In genomic region chr4:164761233-164761632, GRCh38 we compare ENCODE assay signal across 30 cellular contexts. TPM values are rescaled to one million over a fixed set of nuclear protein-coding genes. Genes with fewer than 3 reads are reported as not detected.
"Had no signal": no experiment of that assay in that cellular context is flagged by ENCODE, and none has a peak within 500 bp of the region (broad histone marks: within the 10 kb centered on the region; RNA-seq: fewer than 3 reads in every experiment).

No MANE protein-coding gene starts in this region.

- ATAC-seq: activated naive CD4-positive, alpha-beta T cell treated with anti-CD3 and anti-CD28 coated beads, Interleukin-2, amount 50 U/mL, for 72 hours; activated T-cell treated with anti-CD3 and anti-CD28 coated beads, Interleukin-2, amount 50 U/mL, for 72 hours; effector memory CD8-positive, alpha-beta T cell; foreskin keratinocyte; gastrocnemius medialis; WTC11 had no signal

- H3K36me3 ChIP-seq: ascending aorta, breast epithelium, cardiac muscle cell, esophagus muscularis mucosa, gastrocnemius medialis had no signal

- H3K4me1 ChIP-seq: ascending aorta, breast epithelium, esophagus muscularis mucosa, foreskin keratinocyte, gastrocnemius medialis had no signal

- H3K4me3 ChIP-seq: ascending aorta, breast epithelium, cardiac muscle cell, coronary artery, dorsolateral prefrontal cortex, esophagus muscularis mucosa, gastrocnemius medialis had no signal

- DNase-seq: activated CD4-positive, alpha-beta memory T cell treated with anti-CD3 and anti-CD28 coated beads, Interleukin-2, amount 10 ng/mL, durations not matched to agents 7 days and 5 days; activated CD4-positive, alpha-beta T cell treated with anti-CD3 and anti-CD28 coated beads for 1 hour; activated CD4-positive, alpha-beta T cell treated with anti-CD3 and anti-CD28 coated beads for 4 hours; activated CD4-positive, alpha-beta T cell treated with anti-CD3 and anti-CD28 coated beads, Interleukin-2, amount 10 ng/mL, durations not matched to agents 7 days and 5 days; activated CD4-positive, alpha-beta T cell treated with anti-CD3 and anti-CD28 coated beads, Interleukin-2, amount 50 U/mL, for 4 hours; activated CD8-positive, alpha-beta memory T cell treated with anti-CD3 and anti-CD28 coated beads, Interleukin-2, amount 50 U/mL, for 48 hours; activated gamma-delta T cell; activated naive CD4-positive, alpha-beta T cell; activated naive CD4-positive, alpha-beta T cell treated with anti-CD3 and anti-CD28 coated beads, Interleukin-2, amount 10 ng/mL, durations not matched to agents 7 days and 5 days; activated naive CD8-positive, alpha-beta T cell treated with anti-CD3 and anti-CD28 coated beads, Interleukin-2, amount 10 ng/mL, durations not matched to agents 7 days and 5 days; activated T-cell treated with anti-CD3 and anti-CD28 coated beads for 4 hours; activated T-cell treated with anti-CD3 and anti-CD28 coated beads, Interleukin-2, amount 50 U/mL, for 24 hours; activated T-cell treated with anti-CD3 and anti-CD28 coated beads, Interleukin-2, amount 50 U/mL, for 72 hours; dorsolateral prefrontal cortex; effector CD4-positive, alpha-beta T cell; effector memory CD8-positive, alpha-beta T cell; erythroblast; foreskin keratinocyte; gastrocnemius medialis; T-helper 2 cell had no signal

- H3K27me3 ChIP-seq: ascending aorta, breast epithelium, cardiac muscle cell, foreskin keratinocyte, gastrocnemius medialis had no signal

- H3K9me3 ChIP-seq: ascending aorta, breast epithelium, esophagus muscularis mucosa, gastrocnemius medialis had no signal

- H3K27ac ChIP-seq: ascending aorta, breast epithelium, cardiac muscle cell, coronary artery, dorsolateral prefrontal cortex, esophagus muscularis mucosa, foreskin keratinocyte, gastrocnemius medialis, VCaP had no signal

RNA-seq across cellular contexts. Expression of gene SMIM31, which starts 7.3 kb away (rescaled TPM):
- total RNA-seq: activated CD4-positive, alpha-beta memory T cell treated with anti-CD3 and anti-CD28 coated beads, Interleukin-2, amount 10 ng/mL, durations not matched to agents 7 days and 5 days; activated CD4-positive, alpha-beta T cell treated with anti-CD3 and anti-CD28 coated beads, Interleukin-2, amount 10 ng/mL, durations not matched to agents 7 days and 5 days; activated naive CD4-positive, alpha-beta T cell treated with anti-CD3 and anti-CD28 coated beads, Interleukin-2, amount 50 U/mL, for 72 hours; activated naive CD8-positive, alpha-beta T cell treated with anti-CD3 and anti-CD28 coated beads, Interleukin-2, amount 10 ng/mL, durations not matched to agents 7 days and 5 days; activated T-cell treated with anti-CD3 and anti-CD28 coated beads, Interleukin-2, amount 50 U/mL, for 72 hours; ascending aorta; cardiac muscle cell; cerebellum; dorsolateral prefrontal cortex; esophagus muscularis mucosa; foreskin keratinocyte; gastrocnemius medialis; T-helper 1 cell treated with Interleukin-12 subunit alpha and Interleukin-12 subunit beta and Interleukin-4 antibody, amounts not matched to agents 30 ng/mL and 1 ng/mL, for 36 hours; WTC11 had no signal
- polyA plus RNA-seq: cardiac muscle cell, foreskin keratinocyte had no signal
